In the genomic region with DNA sequence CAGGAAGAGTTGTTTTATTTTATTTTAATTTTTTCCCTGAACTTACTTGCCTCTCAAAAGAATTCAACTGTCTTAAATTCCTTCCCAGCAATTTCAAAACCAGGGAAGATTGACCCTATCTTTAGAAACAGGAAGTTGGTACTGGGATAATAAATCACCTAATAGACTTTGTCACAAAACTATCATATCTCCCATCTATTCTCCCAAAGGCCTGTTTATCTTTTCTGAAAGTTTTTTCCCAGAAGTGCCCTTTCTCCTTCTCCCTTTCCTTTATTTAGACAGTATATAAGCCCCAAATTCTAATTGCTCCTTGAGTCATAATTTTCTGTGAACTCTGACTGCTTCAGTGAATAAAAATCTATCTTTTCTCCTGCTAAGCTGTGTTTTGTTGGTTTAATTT, we compare ENCODE assay signal across 23 cellular contexts. TPM values are rescaled to one million over a fixed set of nuclear protein-coding genes. Genes with fewer than 3 reads are reported as not detected.
DNase-seq lines count a peak whose midpoint lies in the region; ATAC-seq and TF ChIP-seq lines count a peak whose summit lies in the region.
"Had no signal": no experiment of that assay in that cellular context is flagged by ENCODE, and none has a peak within 500 bp of the region (broad histone marks: within the 10 kb centered on the region; RNA-seq: fewer than 3 reads in every experiment).

No MANE protein-coding gene starts in this region.

- no peak overlapping the region for H3K14ac ChIP-seq in mesenchymal stem cell (ENCODE audit: low read length in 2 of 2)

- no peak overlapping the region for H2BK15ac ChIP-seq in mesenchymal stem cell (ENCODE audit: low read depth, poor library complexity, severe bottlenecking)

- peaks cover 1 to 6% of the 10 kb centered on the region in 2 experiments; a peak in 3 of 4 replicates for H3K4me1 ChIP-seq in SK-N-SH (ENCODE audit: control insufficient read depth in 1 of 2, insufficient read depth in 2 of 2, low read depth in 1 of 2, low read length in 1 of 2)
- peaks cover 12% of the 10 kb centered on the region for H3K4me1 ChIP-seq in SJSA1 (replicated peaks)
- no peaks in the 10 kb centered on the region for H3K4me1 ChIP-seq in mesenchymal stem cell (ENCODE audit: control insufficient read depth, insufficient read depth, low read depth, low read length)

- no peak overlapping the region for H3K23ac ChIP-seq in mesenchymal stem cell (ENCODE audit: low read length in 2 of 2)

- peaks cover 35% of the 10 kb centered on the region for H3K4me1 Mint-ChIP-seq in HFFc6 (ENCODE audit: low read depth)
- H3K4me1 Mint-ChIP-seq in activated CD8-positive, alpha-beta memory T cell treated with anti-CD3 and anti-CD28 coated beads, Interleukin-2, amount 10 ng/mL, durations not matched to agents 7 days and 5 days = peaks cover 15% of the 10 kb centered on the region

- CTCF ChIA-PET in SK-N-SH (lab: Yijun Ruan, JAX) = interaction anchor here (1.1 to 1.5 kb wide), 3 partner anchors 20 to 178 kb away, joined by 3 to 4 read pairs (median 3); no protein-coding TSS in a partner anchor
- CTCF ChIA-PET in activated CD8-positive, alpha-beta memory T cell treated with anti-CD3 and anti-CD28 coated beads, Interleukin-2, amount 10 ng/mL, durations not matched to agents 7 days and 5 days (lab: Charles Lee) = interaction anchor here (0.6 to 2.3 kb wide), 3 partner anchors 9 to 178 kb away, joined by 3 to 6 read pairs (median 3); no protein-coding TSS in a partner anchor

- H3K27ac Mint-ChIP-seq in HFFc6 = peak overlapping the region; percentile 28; the same call in 1 of the 2 replicates
- H3K27ac Mint-ChIP-seq in activated CD8-positive, alpha-beta memory T cell treated with anti-CD3 and anti-CD28 coated beads, Interleukin-2, amount 10 ng/mL, durations not matched to agents 7 days and 5 days = no peak overlapping the region
- H3K27ac Mint-ChIP-seq: IgD-negative memory B cell had no signal

- no peak overlapping the region for H3K18ac ChIP-seq in mesenchymal stem cell (ENCODE audit: low read depth in 1 of 2, low read length in 2 of 2)

- H3K9me3 Mint-ChIP-seq in HFFc6 = no peaks in the 10 kb centered on the region
- H3K9me3 Mint-ChIP-seq in activated CD8-positive, alpha-beta memory T cell treated with anti-CD3 and anti-CD28 coated beads, Interleukin-2, amount 10 ng/mL, durations not matched to agents 7 days and 5 days (ENCODE audit: low read depth) = no peaks in the 10 kb centered on the region
- H3K9me3 Mint-ChIP-seq: IgD-negative memory B cell had no signal

- DNase-seq in SK-N-SH = no peak
- DNase-seq in HFFc6 = peak; percentile 7
- no peak for DNase-seq in SJSA1 (ENCODE audit: low read depth in 1 of 2, low spot score in 2 of 2)
- peak; percentile 17 for DNase-seq in mesenchymal stem cell
- DNase-seq in GM19238 (ENCODE audit: insufficient read length, low spot score) = no peak
- DNase-seq in activated CD8-positive, alpha-beta memory T cell treated with anti-CD3 and anti-CD28 coated beads, Interleukin-2, amount 10 ng/mL, durations not matched to agents 7 days and 5 days = no peak
- DNase-seq: 8988T, AML-193, Calu3, DND-41, H7, NCI-H2029, NCI-H446 treated with DMSO at 0.1 percent for 48 hours, NCI-H526, NCI-H82, SHP77, T-helper 2 cell had no signal

- H4K8ac ChIP-seq in mesenchymal stem cell (ENCODE audit: low read length) = no peak overlapping the region

- H3K36me3 ChIP-seq in SK-N-SH (replicated peaks in 1 of 2; ENCODE audit: control insufficient read depth in 1 of 2, insufficient read depth in 2 of 2, low read length in 1 of 2) (no peaks in the 10 kb centered on the region), SJSA1 (peaks cover 13% of the 10 kb centered on the region; the same call in 1 of the 2 replicates), mesenchymal stem cell (ENCODE audit: control insufficient read depth in 1 of 2, insufficient read depth in 2 of 2, low read depth in 1 of 2, low read length in 2 of 2) (no peaks in the 10 kb centered on the region)
- H3K36me3 ChIP-seq: BLaER1 treated with 17β-estradiol and CSF1 and Interleukin-3, amounts not matched to agents 10 nM and 100 nM had no signal

- H3K9me2 ChIP-seq in SK-N-SH = no peaks in the 10 kb centered on the region

- H2AFZ ChIP-seq in SK-N-SH (ENCODE audit: low read depth) = peak overlapping the region; percentile 73; the same call in 1 of the 2 replicates
- H2AFZ ChIP-seq in mesenchymal stem cell (ENCODE audit: low read depth, low read length) = no peak overlapping the region

- peaks cover 21% of the 10 kb centered on the region for H3K79me2 ChIP-seq in SK-N-SH (ENCODE audit: insufficient read depth)

- H3K9me3 ChIP-seq in SK-N-SH = no peaks in the 10 kb centered on the region
- H3K9me3 ChIP-seq in SJSA1 (replicated peaks) = no peaks in the 10 kb centered on the region
- no peaks in the 10 kb centered on the region for H3K9me3 ChIP-seq in mesenchymal stem cell (ENCODE audit: control insufficient read depth, low read length)
- H3K9me3 ChIP-seq: BLaER1 treated with 17β-estradiol and CSF1 and Interleukin-3, amounts not matched to agents 10 nM and 100 nM had no signal

- H3K9ac ChIP-seq in SK-N-SH (no peak overlapping the region), mesenchymal stem cell (ENCODE audit: low read length) (no peak overlapping the region)
- H3K9ac ChIP-seq: BLaER1 treated with 17β-estradiol and CSF1 and Interleukin-3, amounts not matched to agents 10 nM and 100 nM had no signal

- H3K4me2 ChIP-seq in SK-N-SH = no peak overlapping the region
- H3K4me2 ChIP-seq in mesenchymal stem cell (ENCODE audit: low read length, poor library complexity, severe bottlenecking) = no peak overlapping the region
- H3K4me2 ChIP-seq: BLaER1 treated with 17β-estradiol and CSF1 and Interleukin-3, amounts not matched to agents 10 nM and 100 nM had no signal

- no peaks in the 10 kb centered on the region for H3F3A ChIP-seq in SK-N-SH (replicated peaks; ENCODE audit: insufficient read depth)

- H3K27me3 Mint-ChIP-seq in HFFc6 (ENCODE audit: insufficient read depth) = no peaks in the 10 kb centered on the region; the same call in none of the 2 replicates
- H3K27me3 Mint-ChIP-seq in activated CD8-positive, alpha-beta memory T cell treated with anti-CD3 and anti-CD28 coated beads, Interleukin-2, amount 10 ng/mL, durations not matched to agents 7 days and 5 days = no peaks in the 10 kb centered on the region
- H3K27me3 Mint-ChIP-seq: IgD-negative memory B cell had no signal

- H4K91ac ChIP-seq in mesenchymal stem cell (ENCODE audit: low read length) = no peak overlapping the region

- H3K27ac ChIP-seq in SK-N-SH (ENCODE audit: low read depth in 2 of 2, low read length in 1 of 2) = peak overlapping the region; percentile 23 to 61; a peak in 3 of 4 replicates
- 0 out of 2 replicates have a peak overlapping the region, but pooled peaks have one; percentile 5 for H3K27ac ChIP-seq in SJSA1
- no peak overlapping the region for H3K27ac ChIP-seq in mesenchymal stem cell (ENCODE audit: low read length, poor library complexity, severe bottlenecking)
- H3K27ac ChIP-seq: BLaER1 treated with 17β-estradiol and CSF1 and Interleukin-3, amounts not matched to agents 10 nM and 100 nM; RWPE1 had no signal

- no peak overlapping the region for H3K4me3 ChIP-seq in SK-N-SH (ENCODE audit: low read depth in 2 of 2, low read length in 1 of 2)
- no peak overlapping the region for H3K4me3 ChIP-seq in SJSA1
- no peak overlapping the region for H3K4me3 ChIP-seq in mesenchymal stem cell (ENCODE audit: insufficient read depth in 1 of 2, low read depth in 1 of 2, low read length in 2 of 2)
- H3K4me3 ChIP-seq: BLaER1 treated with 17β-estradiol and CSF1 and Interleukin-3, amounts not matched to agents 10 nM and 100 nM had no signal

- no peak for ATAC-seq in SK-N-SH treated with all-trans-retinoic acid at 6 μM for 48 hours
- no peak for ATAC-seq in HG03378 (IDR thresholded peaks at IDR 0.05; ENCODE audit: unreplicated experiment)
- ATAC-seq in activated CD8-positive, alpha-beta memory T cell treated with anti-CD3 and anti-CD28 coated beads, Interleukin-2, amount 10 ng/mL, durations not matched to agents 7 days and 5 days = no peak
- ATAC-seq: Panc1 had no signal

- TF ChIP-seq RAD21 in SK-N-SH (IDR thresholded peaks at IDR 0.05; ENCODE audit: low read length) = no peak

- H2BK120ac ChIP-seq in mesenchymal stem cell (ENCODE audit: low read depth, low read length) = no peak overlapping the region

- H3K4me3 Mint-ChIP-seq in HFFc6 = no peak overlapping the region
- H3K4me3 Mint-ChIP-seq in activated CD8-positive, alpha-beta memory T cell treated with anti-CD3 and anti-CD28 coated beads, Interleukin-2, amount 10 ng/mL, durations not matched to agents 7 days and 5 days = no peak overlapping the region
- H3K4me3 Mint-ChIP-seq: IgD-negative memory B cell had no signal

- peaks cover 5% of the 10 kb centered on the region for H3K36me3 Mint-ChIP-seq in HFFc6 (ENCODE audit: low read depth)
- peaks cover 2% of the 10 kb centered on the region for H3K36me3 Mint-ChIP-seq in activated CD8-positive, alpha-beta memory T cell treated with anti-CD3 and anti-CD28 coated beads, Interleukin-2, amount 10 ng/mL, durations not matched to agents 7 days and 5 days

- H4K20me1 ChIP-seq in SK-N-SH (ENCODE audit: insufficient read depth) = no peaks in the 10 kb centered on the region

- no peak overlapping the region for H2BK12ac ChIP-seq in mesenchymal stem cell (ENCODE audit: low read length in 2 of 2)

- no peak for TF ChIP-seq CTCF in SK-N-SH (IDR thresholded peaks at IDR 0.05)
- TF ChIP-seq CTCF in HFFc6 (IDR thresholded peaks at IDR 0.05) = no peak

- no peak overlapping the region for H2AK5ac ChIP-seq in mesenchymal stem cell (ENCODE audit: low read length, severe bottlenecking)

- no peak for TF ChIP-seq EP300 in SK-N-SH (IDR thresholded peaks at IDR 0.05; ENCODE audit: borderline replicate concordance in 1 of 2, low read depth in 1 of 2, low read length in 1 of 2)

- H2BK5ac ChIP-seq in mesenchymal stem cell (ENCODE audit: low read depth, low read length, poor library complexity, severe bottlenecking) = no peak overlapping the region

- POLR2A ChIA-PET in SK-N-SH (lab: Yijun Ruan, JAX) = no interaction called here

- no peaks in the 10 kb centered on the region for H3K27me3 ChIP-seq in SK-N-SH (ENCODE audit: insufficient read depth)
- H3K27me3 ChIP-seq in SJSA1 (replicated peaks) = no peaks in the 10 kb centered on the region
- no peaks in the 10 kb centered on the region for H3K27me3 ChIP-seq in mesenchymal stem cell (ENCODE audit: control insufficient read depth in 1 of 2, insufficient read depth in 1 of 2, low read length in 2 of 2)
- H3K27me3 ChIP-seq: BLaER1 treated with 17β-estradiol and CSF1 and Interleukin-3, amounts not matched to agents 10 nM and 100 nM had no signal

- H3K79me1 ChIP-seq in mesenchymal stem cell (replicated peaks; ENCODE audit: low read length, poor library complexity, severe bottlenecking) = no peaks in the 10 kb centered on the region

- H3K4ac ChIP-seq in mesenchymal stem cell (ENCODE audit: low read depth in 1 of 2, low read length in 2 of 2) = no peak overlapping the region

RNA-seq across cellular contexts. Expression of gene RNF7, which starts 2.9 kb away (rescaled TPM):
- 77.1 and 119 TPM in 2 replicates for polyA plus RNA-seq in SK-N-SH (2012; rRNA removed)
- polyA plus RNA-seq in SK-N-SH (2012; cell fraction: cytosol; rRNA removed) = 128 and 145 TPM in 2 replicates
- 21.7 and 28.3 TPM in 2 replicates for polyA plus RNA-seq in SK-N-SH (2012; cell fraction: nucleus; rRNA removed)
- total RNA-seq in HFFc6 (2021; fragmentation: NEBNext Ultra II Directional; extraction: Animal tissue kit (Norgen Biotek cat#: 25700)) = 100 to 1,000 TPM; 135 to 170 (median 139) TPM
- total RNA-seq in SJSA1 (2014; rRNA removed; shearing (Covaris generic)) = 135 and 150 TPM in 2 replicates
- 196 TPM for polyA plus RNA-seq in mesenchymal stem cell (2013, experiment 1 of 2)
- polyA plus RNA-seq in mesenchymal stem cell (2013, experiment 2 of 2) = 206 TPM
- 10 to 100 TPM; 53.4 to 67.0 TPM for total RNA-seq in activated CD8-positive, alpha-beta memory T cell treated with anti-CD3 and anti-CD28 coated beads, Interleukin-2, amount 10 ng/mL, durations not matched to agents 7 days and 5 days

RNA-seq across cellular contexts. Expression of gene GRK7, which starts 28.0 kb away (rescaled TPM):
- polyA plus RNA-seq in SK-N-SH (2012; rRNA removed) = 0.03 TPM in 1 of 2 replicates, not detected in the other
- not detected in 2 replicates for polyA plus RNA-seq in SK-N-SH (2012; cell fraction: cytosol; rRNA removed)
- 0.05 and 0.06 TPM in 2 replicates for polyA plus RNA-seq in SK-N-SH (2012; cell fraction: nucleus; rRNA removed)
- not detected for total RNA-seq in HFFc6 (2021; fragmentation: NEBNext Ultra II Directional; extraction: Animal tissue kit (Norgen Biotek cat#: 25700))
- not detected in 2 replicates for total RNA-seq in SJSA1 (2014; rRNA removed; shearing (Covaris generic))
- not detected for polyA plus RNA-seq in mesenchymal stem cell (2013, experiment 1 of 2)
- not detected for polyA plus RNA-seq in mesenchymal stem cell (2013, experiment 2 of 2)
- not detected for total RNA-seq in activated CD8-positive, alpha-beta memory T cell treated with anti-CD3 and anti-CD28 coated beads, Interleukin-2, amount 10 ng/mL, durations not matched to agents 7 days and 5 days
- total RNA-seq: Calu3, H7 had no signal
- polyA plus RNA-seq: IgD-negative memory B cell had no signal

Comparison
In these comparisons a context has a peak if more than half of its experiments do, and no peak if none do; other contexts are left out.
1. DNase-seq: peak in HFFc6 (single experiment) and mesenchymal stem cell (single experiment); none in SK-N-SH (single experiment), SJSA1 (0 of 2), GM19238 (single experiment) and activated CD8-positive, alpha-beta memory T cell treated with anti-CD3 and anti-CD28 coated beads, Interleukin-2, amount 10 ng/mL, durations not matched to agents 7 days and 5 days (single experiment).